ENCODE assay signal across 9 cellular contexts in genomic region chr2:14633031-14633430, GRCh38. TPM values are rescaled to one million over a fixed set of nuclear protein-coding genes. Genes with fewer than 3 reads are reported as not detected.
DNase-seq lines count a peak whose midpoint lies in the region; TF ChIP-seq lines count a peak whose summit lies in the region.
"Had no signal": no experiment of that assay in that cellular context is flagged by ENCODE, and none has a peak within 500 bp of the region (broad histone marks: within the 10 kb centered on the region; RNA-seq: fewer than 3 reads in every experiment).

No MANE protein-coding gene starts in this region.

- peak overlapping the region; percentile 49 to 74 (median 62) for H3K4me3 ChIP-seq in esophagus squamous epithelium
- H3K4me3 ChIP-seq in neuronal stem cell (ENCODE audit: low read length in 2 of 2): peak overlapping the region; percentile 45 to 88
- no peak overlapping the region for H3K4me3 ChIP-seq in SJCRH30

- 13 to 15% methylated on average over 4 to 9 of the region's 14 CpGs for WGBS in esophagus squamous epithelium, 2 donors
- no CpG with 5 or more reads among the region's 14 CpGs for WGBS in neuronal stem cell (ENCODE audit: extremely low coverage in 2 of 2, insufficient read length in 2 of 2, insufficient replicate concordance in 1 of 2), 2 donors

- DNase-seq in Calu3 (peak; percentile 18), NCI-H345 treated with DMSO at 0.1 percent for 48 hours (lab: John Stamatoyannopoulos, UW; ENCODE audit: unreplicated experiment) (peak; percentile 66), esophagus squamous epithelium (lab: John Stamatoyannopoulos, UW) (no peak), neuronal stem cell (ENCODE audit: low spot score) (no peak), SJCRH30 (no peak), superior temporal gyrus (ENCODE audit: extremely low spot score) (no peak), NCI-H446 (lab: John Stamatoyannopoulos, UW) (no peak), inferior parietal cortex (ENCODE audit: extremely low spot score) (no peak)
- DNase-seq: activated CD8-positive, alpha-beta memory T cell treated with anti-CD3 and anti-CD28 coated beads, Interleukin-2, amount 10 ng/mL, durations not matched to agents 7 days and 5 days had no signal

- H3K4me2 ChIP-seq in neuronal stem cell (ENCODE audit: insufficient read depth, low read length, poor library complexity, severe bottlenecking): peak overlapping the region; percentile 92

- no peaks in the 10 kb centered on the region for H3K36me3 ChIP-seq in esophagus squamous epithelium
- no peaks in the 10 kb centered on the region for H3K36me3 ChIP-seq in neuronal stem cell (replicated peaks in 1 of 2; ENCODE audit: control insufficient read depth in 2 of 2, insufficient read depth in 2 of 2, low read length in 2 of 2)
- no peaks in the 10 kb centered on the region for H3K36me3 ChIP-seq in SJCRH30

- intact Hi-C loops in Calu3 (cut with micrococcal nuclease; ENCODE audit: unreplicated experiment): loop anchor here (2.0 to 5.0 kb wide), 4 partner anchors 944 to 1582 kb away; no protein-coding TSS in a partner anchor
- intact Hi-C loops in esophagus squamous epithelium (cut with DNase I): no loop called here

- peak overlapping the region; percentile 87 for H3K4me3 Mint-ChIP-seq in Calu3 (ENCODE audit: low read depth, unreplicated experiment)
- H3K4me3 Mint-ChIP-seq: activated CD8-positive, alpha-beta memory T cell treated with anti-CD3 and anti-CD28 coated beads, Interleukin-2, amount 10 ng/mL, durations not matched to agents 7 days and 5 days had no signal

- TF ChIP-seq POLR2A in esophagus squamous epithelium (IDR thresholded peaks at IDR 0.05): no peak

- peak overlapping the region; percentile 27 for H3K9ac ChIP-seq in neuronal stem cell (ENCODE audit: low read depth, low read length, poor library complexity)

- H3K23ac ChIP-seq in neuronal stem cell (ENCODE audit: low read depth, low read length, poor library complexity): peak overlapping the region; percentile 68

- H2BK12ac ChIP-seq in neuronal stem cell (ENCODE audit: low read length): no peak overlapping the region

- H3K27me3 Mint-ChIP-seq in Calu3 (ENCODE audit: unreplicated experiment): no peaks in the 10 kb centered on the region

- H3K79me1 ChIP-seq in neuronal stem cell (ENCODE audit: low read depth, low read length): no peaks in the 10 kb centered on the region

- H3K27me3 ChIP-seq in esophagus squamous epithelium (peaks cover 0 to 47% (median 0%) of the 10 kb centered on the region in 4 donors), neuronal stem cell (ENCODE audit: control insufficient read depth in 3 of 3, insufficient read depth in 3 of 3, low read depth in 1 of 3, low read length in 3 of 3) (peaks cover 3 to 85% (median 18%) of the 10 kb centered on the region in 3 experiments), SJCRH30 (no peaks in the 10 kb centered on the region; the same call in 1 of the 2 replicates)

- CTCF ChIA-PET in Calu3 (lab: Charles Lee): no interaction called here

- TF ChIP-seq CTCF in Calu3 (IDR thresholded peaks at IDR 0.05; ENCODE audit: unreplicated experiment) (no peak), esophagus squamous epithelium (IDR thresholded peaks at IDR 0.05) (no peak)

- peaks cover 22% of the 10 kb centered on the region for H3K4me1 Mint-ChIP-seq in Calu3 (ENCODE audit: low read depth, unreplicated experiment)
- H3K4me1 Mint-ChIP-seq: activated CD8-positive, alpha-beta memory T cell treated with anti-CD3 and anti-CD28 coated beads, Interleukin-2, amount 10 ng/mL, durations not matched to agents 7 days and 5 days had no signal

- no peaks in the 10 kb centered on the region for H3K9me3 Mint-ChIP-seq in Calu3 (ENCODE audit: low read depth, unreplicated experiment)

- no peak overlapping the region for H2BK5ac ChIP-seq in neuronal stem cell (ENCODE audit: low read length)

- no peak overlapping the region for H4K91ac ChIP-seq in neuronal stem cell (ENCODE audit: low read depth, low read length, poor library complexity)

- H3K9me3 ChIP-seq in esophagus squamous epithelium (no peaks in the 10 kb centered on the region), neuronal stem cell (replicated peaks in 1 of 2; ENCODE audit: control insufficient read depth in 2 of 2, insufficient read depth in 1 of 2, low read depth in 1 of 2, low read length in 2 of 2) (no peaks in the 10 kb centered on the region), SJCRH30 (replicated peaks) (no peaks in the 10 kb centered on the region)

- peak overlapping the region; percentile 47 for H3K27ac Mint-ChIP-seq in Calu3 (ENCODE audit: unreplicated experiment)

- no peak overlapping the region for H3K4ac ChIP-seq in neuronal stem cell (ENCODE audit: low read length)

- no peak overlapping the region for H2AK5ac ChIP-seq in neuronal stem cell (ENCODE audit: low read depth, low read length)

- no peak overlapping the region for H3K14ac ChIP-seq in neuronal stem cell (ENCODE audit: low read length)

- peaks cover 6 to 61% (median 17%) of the 10 kb centered on the region in 3 donors for H3K4me1 ChIP-seq in esophagus squamous epithelium
- H3K4me1 ChIP-seq in neuronal stem cell (ENCODE audit: control insufficient read depth in 2 of 2, insufficient read depth in 1 of 2, low read depth in 1 of 2, low read length in 2 of 2): peaks cover 1 to 5% of the 10 kb centered on the region in 2 donors
- H3K4me1 ChIP-seq in SJCRH30: no peaks in the 10 kb centered on the region

- H2AFZ ChIP-seq in neuronal stem cell (ENCODE audit: low read length): peak overlapping the region; percentile 92

- H3K18ac ChIP-seq in neuronal stem cell (ENCODE audit: low read length): peak overlapping the region; percentile 92

- peaks cover 40% of the 10 kb centered on the region for H3K36me3 Mint-ChIP-seq in Calu3 (ENCODE audit: insufficient read depth, unreplicated experiment)

- peak overlapping the region; percentile 11 for H2BK15ac ChIP-seq in neuronal stem cell (ENCODE audit: low read length)

- TSS peak; percentile 30 for BruUV-seq in Calu3 (replicated peaks; lab: Mats Ljungman, UMichigan)

- H3K27ac ChIP-seq in esophagus squamous epithelium: peak overlapping the region; percentile 82 to 89 (median 87)
- no peak overlapping the region for H3K27ac ChIP-seq in neuronal stem cell (replicated peaks; ENCODE audit: low read length)
- H3K27ac ChIP-seq in SJCRH30: no peak overlapping the region

- no peak overlapping the region for H2BK120ac ChIP-seq in neuronal stem cell (ENCODE audit: low read depth, low read length)

- no peak overlapping the region for H4K8ac ChIP-seq in neuronal stem cell (ENCODE audit: low read depth, low read length)

RNA-seq across cellular contexts. Expression of gene LRATD1, which starts 0.5 kb away (rescaled TPM):
- total RNA-seq in Calu3 (2022) (14.2 and 15.4 TPM in 2 replicates), esophagus squamous epithelium (10 to 100 TPM; 41.8 to 56.7 (median 49.9) TPM)
- polyA plus RNA-seq in neuronal stem cell (2013, experiment 1 of 2): 8.0 TPM
- polyA plus RNA-seq in neuronal stem cell (2013, experiment 2 of 2): 8.9 TPM
- not detected in 2 replicates for total RNA-seq in SJCRH30 (2014; rRNA removed; shearing (Covaris generic))
- total RNA-seq: activated CD8-positive, alpha-beta memory T cell treated with anti-CD3 and anti-CD28 coated beads, Interleukin-2, amount 10 ng/mL, durations not matched to agents 7 days and 5 days had no signal

Comparison
In these comparisons a context has a peak if more than half of its experiments do, and no peak if none do; other contexts are left out.
1. DNase-seq: peak in Calu3 (single experiment) and NCI-H345 treated with DMSO at 0.1 percent for 48 hours (single experiment); none in esophagus squamous epithelium (single experiment), neuronal stem cell (single experiment), SJCRH30 (0 of 2), superior temporal gyrus (single experiment), NCI-H446 (0 of 2) and inferior parietal cortex (single experiment).
2. H3K27ac ChIP-seq: peak in esophagus squamous epithelium (4 of 4); none in neuronal stem cell (single experiment) and SJCRH30 (single experiment).
3. RNA of gene LRATD1, which starts 0.5 kb away (total RNA-seq): 41.8 to 56.7 TPM in esophagus squamous epithelium and 14.2 to 15.4 TPM in Calu3; not detected in SJCRH30; every median in the first group is over 10 times any median in the second.